9 cellular contexts compared by ENCODE assay signal in the genomic region with DNA sequence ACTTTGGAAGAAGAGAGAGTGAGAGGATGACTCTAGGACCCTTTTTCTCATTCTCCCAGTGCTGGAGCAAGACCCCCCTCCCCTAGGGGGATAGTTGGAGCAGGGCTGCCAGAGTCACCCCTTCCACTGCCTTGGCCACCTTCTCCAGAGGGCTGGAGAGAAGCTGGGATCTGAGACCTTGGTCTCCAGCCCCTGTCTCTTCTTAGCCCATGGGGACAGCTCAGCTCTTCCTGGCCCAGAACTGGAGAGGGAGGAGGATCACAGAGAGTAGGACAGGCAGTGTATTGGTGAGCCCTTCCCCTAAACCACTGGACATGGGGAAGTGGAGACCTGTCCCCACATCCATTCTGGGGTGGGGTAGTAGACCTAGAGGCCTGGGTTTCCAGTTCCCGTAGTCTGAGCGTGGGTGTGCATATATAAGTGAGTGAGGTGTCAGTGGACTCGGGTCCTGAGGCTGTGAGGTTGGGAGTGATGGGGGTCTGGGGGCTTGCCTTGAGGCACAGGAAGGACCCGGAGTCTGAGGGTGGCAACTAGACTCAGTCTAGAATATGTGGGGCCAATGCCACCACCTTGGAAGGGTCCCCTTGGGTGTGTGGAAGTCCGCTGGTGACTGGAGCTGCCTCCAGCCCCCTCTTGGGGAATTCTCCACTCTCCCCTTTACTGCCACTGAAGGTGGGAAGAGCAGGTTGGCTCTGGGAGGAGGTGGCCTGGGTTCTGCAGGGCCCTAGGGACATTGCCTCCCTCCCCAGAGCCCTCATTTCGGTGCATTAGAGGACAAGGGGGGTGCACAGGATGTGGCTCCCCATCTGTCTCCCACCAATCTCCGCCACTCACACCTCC. TPM values are rescaled to one million over a fixed set of nuclear protein-coding genes. Genes with fewer than 3 reads are reported as not detected.
DNase-seq lines count a peak whose midpoint lies in the region; ATAC-seq, FAIRE-seq and TF ChIP-seq lines count a peak whose summit lies in the region.
"Had no signal": no experiment of that assay in that cellular context is flagged by ENCODE, and none has a peak within 500 bp of the region (broad histone marks: within the 10 kb centered on the region; RNA-seq: fewer than 3 reads in every experiment).

No MANE protein-coding gene starts in this region.

- 60 to 69% methylated on average over 2 to 4 of the region's 7 CpGs for WGBS in mesodermal cell (ENCODE audit: insufficient coverage in 2 of 2), 2 experiments

- H3K4me3 ChIP-seq in mesodermal cell (ENCODE audit: extremely low read depth, insufficient read depth, low read length, poor library complexity, severe bottlenecking) (peak overlapping the region; percentile 80), upper lobe of right lung (peak overlapping the region; percentile 64)

- peaks cover 50% of the 10 kb centered on the region for H3K4me1 ChIP-seq in mesodermal cell (ENCODE audit: control insufficient read depth, insufficient read depth, low read length, poor library complexity, severe bottlenecking)
- peaks cover 64% of the 10 kb centered on the region for H3K4me1 ChIP-seq in upper lobe of right lung

- intact Hi-C loops in upper lobe of right lung (cut with DNase I): no loop called here

- H3K9me3 ChIP-seq in mesodermal cell (ENCODE audit: control insufficient read depth, low read length) (no peaks in the 10 kb centered on the region), upper lobe of right lung (no peaks in the 10 kb centered on the region)

- H3K36me3 ChIP-seq in mesodermal cell (ENCODE audit: control insufficient read depth, insufficient read depth, low read length) (peaks cover 17% of the 10 kb centered on the region), upper lobe of right lung (peaks cover 14% of the 10 kb centered on the region)

- no peak for ATAC-seq in upper lobe of right lung
- no peak for ATAC-seq in HG02798 (IDR thresholded peaks at IDR 0.05; ENCODE audit: poor library complexity, unreplicated experiment)

- no peak for TF ChIP-seq CTCF in upper lobe of right lung (IDR thresholded peaks at IDR 0.05)

- no peaks in the 10 kb centered on the region for H3K27me3 ChIP-seq in upper lobe of right lung

- H3K27ac ChIP-seq in caudate nucleus (ENCODE audit: low read depth, low read length): peak overlapping the region; percentile 32
- peak overlapping the region; percentile 93 for H3K27ac ChIP-seq in mesodermal cell (ENCODE audit: low read depth, low read length, severe bottlenecking)
- peak overlapping the region; percentile 94 for H3K27ac ChIP-seq in upper lobe of right lung

- FAIRE-seq in frontal cortex (lab: Jason Lieb, UNC): no peak

- DNase-seq in activated gamma-delta T cell treated with Interleukin-2 at 50 U/mL for 16 hours (peak; percentile 39), activated gamma-delta T cell (lab: John Stamatoyannopoulos, UW) (no peak), caudate nucleus (lab: John Stamatoyannopoulos, UW) (no peak), upper lobe of right lung (no peak), frontal cortex (ENCODE audit: low spot score in 2 of 2) (no peak)
- no peak for DNase-seq in stimulated activated CD4-positive, alpha-beta T cell treated with anti-CD3 and anti-CD28 coated beads, Interleukin-1b, Interleukin-23, amount 100 ng/mL, for 48 hours
- DNase-seq: DND-41 had no signal

RNA-seq across cellular contexts. Expression of a gene that starts 20.0 kb away (rescaled TPM):
- polyA plus RNA-seq in mesodermal cell (2013, experiment 1 of 2): 0.37 TPM
- not detected for polyA plus RNA-seq in mesodermal cell (2013, experiment 2 of 2)
- total RNA-seq in upper lobe of right lung: 2.8 TPM
- total RNA-seq in frontal cortex: not detected

RNA-seq across cellular contexts. Expression of a gene that starts 35.6 kb away (rescaled TPM):
- polyA plus RNA-seq in mesodermal cell (2013, experiment 1 of 2): 40.2 TPM
- 31.4 TPM for polyA plus RNA-seq in mesodermal cell (2013, experiment 2 of 2)
- 69.7 TPM for total RNA-seq in upper lobe of right lung
- 4.9 TPM for total RNA-seq in frontal cortex

RNA-seq across cellular contexts. Expression of a gene that starts 56.9 kb away (rescaled TPM):
- 27.1 TPM for polyA plus RNA-seq in mesodermal cell (2013, experiment 1 of 2)
- polyA plus RNA-seq in mesodermal cell (2013, experiment 2 of 2): 24.8 TPM
- total RNA-seq in upper lobe of right lung: 1.4 TPM
- 2.4 TPM for total RNA-seq in frontal cortex

Comparison
In these comparisons a context has a peak if more than half of its experiments do, and no peak if none do; other contexts are left out.
1. H3K27ac ChIP-seq: peak in every context shown above with its lines; median percentile 94 in upper lobe of right lung; 93 in mesodermal cell; 32 in caudate nucleus.
2. RNA of a gene that starts 35.6 kb away (total RNA-seq): 69.7 TPM in upper lobe of right lung (single experiment); 4.9 TPM in frontal cortex (single experiment); every median in the first group is over 10 times any median in the second.